ENCODE assay signal across 22 cellular contexts in genomic region chr6:115133790-115134189, GRCh38.
"Had no signal": no experiment of that assay in that cellular context is flagged by ENCODE, and none has a peak within 500 bp of the region (broad histone marks: within the 10 kb centered on the region; RNA-seq: fewer than 3 reads in every experiment).

No MANE protein-coding gene starts in this region.

- H3K4me3 Mint-ChIP-seq: activated naive CD4-positive, alpha-beta T cell treated with anti-CD3 and anti-CD28 coated beads, Interleukin-2, amount 50 U/mL, for 24 hours; naive B cell; neural crest cell; stimulated activated memory B cell treated with anti-CD40 and anti-IgM and Interleukin-4, amounts not matched to agents 10 μg/mL and 1 μg/mL and 100 μg/mL, for 72 hours had no signal

- H3K36me3 Mint-ChIP-seq: activated naive CD4-positive, alpha-beta T cell treated with anti-CD3 and anti-CD28 coated beads, Interleukin-2, amount 50 U/mL, for 24 hours; naive B cell; stimulated activated memory B cell treated with anti-CD40 and anti-IgM and Interleukin-4, amounts not matched to agents 10 μg/mL and 1 μg/mL and 100 μg/mL, for 72 hours had no signal

- H3K4me3 ChIP-seq: ascending aorta, lower lobe of right lung, right lobe of liver, stomach, transverse colon had no signal

- H3K27ac Mint-ChIP-seq: activated naive CD4-positive, alpha-beta T cell treated with anti-CD3 and anti-CD28 coated beads, Interleukin-2, amount 50 U/mL, for 24 hours; naive B cell; stimulated activated memory B cell treated with anti-CD40 and anti-IgM and Interleukin-4, amounts not matched to agents 10 μg/mL and 1 μg/mL and 100 μg/mL, for 72 hours had no signal

- H3K36me3 ChIP-seq: ascending aorta, brain microvascular endothelial cell, lower lobe of right lung, right lobe of liver, stomach, transverse colon, WERI-Rb-1 had no signal

- ATAC-seq: left lobe of liver; lower lobe of right lung; right lobe of liver; stimulated activated memory B cell treated with anti-CD40 and anti-IgM and Interleukin-4, amounts not matched to agents 10 μg/mL and 1 μg/mL and 100 μg/mL, for 72 hours had no signal

- DNase-seq: activated gamma-delta T cell treated with Interleukin-2 at 50 U/mL for 16 hours; activated T-cell treated with anti-CD3 and anti-CD28 coated beads, Interleukin-2, amount 50 U/mL, for 1 hour; brain microvascular endothelial cell; central memory CD4-positive, alpha-beta T cell; effector memory CD4-positive, alpha-beta T cell; foreskin melanocyte; kidney; lower lobe of right lung; naive B cell; occipital lobe; right lobe of liver; small intestine; stomach; transverse colon; WERI-Rb-1 had no signal

- H3K27ac ChIP-seq: ascending aorta, brain microvascular endothelial cell, lower lobe of right lung, right lobe of liver, stomach, transverse colon, WERI-Rb-1 had no signal

- H3K4me1 ChIP-seq: ascending aorta, lower lobe of right lung, right lobe of liver, stomach, transverse colon had no signal

- H3K27me3 Mint-ChIP-seq: activated naive CD4-positive, alpha-beta T cell treated with anti-CD3 and anti-CD28 coated beads, Interleukin-2, amount 50 U/mL, for 24 hours; naive B cell; stimulated activated memory B cell treated with anti-CD40 and anti-IgM and Interleukin-4, amounts not matched to agents 10 μg/mL and 1 μg/mL and 100 μg/mL, for 72 hours had no signal

- H3K4me1 Mint-ChIP-seq: activated naive CD4-positive, alpha-beta T cell treated with anti-CD3 and anti-CD28 coated beads, Interleukin-2, amount 50 U/mL, for 24 hours; naive B cell; neural crest cell; stimulated activated memory B cell treated with anti-CD40 and anti-IgM and Interleukin-4, amounts not matched to agents 10 μg/mL and 1 μg/mL and 100 μg/mL, for 72 hours had no signal

- H3K9me3 ChIP-seq: ascending aorta, lower lobe of right lung, right lobe of liver, transverse colon had no signal

- H3K9me3 Mint-ChIP-seq: activated naive CD4-positive, alpha-beta T cell treated with anti-CD3 and anti-CD28 coated beads, Interleukin-2, amount 50 U/mL, for 24 hours; neural crest cell had no signal

- FAIRE-seq: kidney, small intestine, TTC549, urothelium cell line had no signal

- H3K27me3 ChIP-seq: ascending aorta, brain microvascular endothelial cell, right lobe of liver, stomach, transverse colon had no signal
